In the genomic region with DNA sequence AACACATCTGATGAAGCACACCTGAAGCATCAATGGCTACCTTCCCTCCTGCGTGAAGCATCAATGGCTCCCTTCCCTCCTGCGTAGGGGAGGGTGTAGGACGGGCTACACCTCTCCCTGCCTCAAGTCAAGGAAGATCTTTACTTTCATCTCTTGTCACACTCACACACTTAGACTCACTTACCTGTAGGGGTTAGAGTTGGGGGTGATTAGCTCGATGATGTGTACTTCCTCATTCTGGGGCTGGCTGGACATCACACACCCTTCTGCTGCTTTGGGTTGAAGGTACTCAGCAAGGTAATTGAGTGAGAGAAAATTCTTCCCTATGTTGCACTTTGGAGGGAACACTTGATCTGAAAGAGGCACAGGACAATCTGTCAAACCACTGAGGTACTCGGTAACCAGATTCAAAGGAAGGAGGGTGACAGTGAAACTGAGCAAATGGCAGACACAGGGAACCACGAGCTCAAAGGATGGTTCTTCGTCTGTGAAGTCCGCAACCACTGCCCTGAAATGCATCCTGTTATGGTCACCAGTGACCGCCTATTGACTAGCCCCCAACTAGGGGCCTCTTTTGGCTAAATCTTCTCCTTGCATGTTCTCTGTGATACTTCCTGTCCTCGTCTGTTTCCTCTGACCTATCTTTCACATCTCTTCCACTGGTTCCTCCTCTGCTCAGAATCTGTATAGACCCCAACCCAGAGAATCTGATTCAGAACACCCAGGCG, we compare ENCODE assay signal across 15 cellular contexts.
DNase-seq lines count a peak whose midpoint lies in the region; ATAC-seq, FAIRE-seq and TF ChIP-seq lines count a peak whose summit lies in the region.
"Had no signal": no experiment of that assay in that cellular context is flagged by ENCODE, and none has a peak within 500 bp of the region (broad histone marks: within the 10 kb centered on the region; RNA-seq: fewer than 3 reads in every experiment).

No MANE protein-coding gene starts in this region.

- no peak for TF ChIP-seq RAD21 in HepG2 (CRISPR knock-in tag; IDR thresholded peaks at IDR 0.05)

- TF ChIP-seq POLR2A in HepG2 (IDR thresholded peaks at IDR 0.05; ENCODE audit: insufficient read depth in 1 of 2, low read depth in 2 of 2, low read length in 2 of 2) (no peak), upper lobe of left lung (IDR thresholded peaks at IDR 0.05) (no peak)

- intact Hi-C loops in HepG2 (cut with micrococcal nuclease; ENCODE audit: unreplicated experiment) (no loop called here), left ventricle myocardium inferior (cut with micrococcal nuclease) (loop anchor here (10.0 kb wide), 1 partner anchor 155 kb away; a partner anchor contains a TSS)

- no peak overlapping the region for H3K9ac ChIP-seq in HepG2 (ENCODE audit: insufficient read depth, low read depth, low read length)

- CTCF ChIA-PET in T-cell (lab: Charles Lee) = interaction anchor here in 1 of 2 donors (0.8 kb wide), 1 partner anchor 230 kb away, joined by 5 read pairs; no protein-coding TSS in a partner anchor
- CTCF ChIA-PET in HepG2 (lab: Yijun Ruan, JAX; ENCODE audit: low intra/inter-chr PET ratio, low total read pairs) = no interaction called here

- H3K4me2 ChIP-seq in HepG2 (ENCODE audit: low read depth, low read length) = no peak overlapping the region

- H3K4me3 Mint-ChIP-seq in activated T-cell treated with anti-CD3 and anti-CD28 coated beads, Interleukin-2, amount 50 U/mL, for 24 hours = no peak overlapping the region
- H3K4me3 Mint-ChIP-seq in T-cell = no peak overlapping the region
- H3K4me3 Mint-ChIP-seq: activated naive CD8-positive, alpha-beta T cell had no signal

- H3K79me2 ChIP-seq in HepG2 (ENCODE audit: insufficient read depth, low read length) = no peaks in the 10 kb centered on the region

- no peak overlapping the region for H2AFZ ChIP-seq in HepG2 (ENCODE audit: low read length)

- H3K4me1 ChIP-seq in HepG2 (ENCODE audit: insufficient read depth, low read length) (peaks cover 23% of the 10 kb centered on the region), upper lobe of left lung (peaks cover 36 to 59% (median 52%) of the 10 kb centered on the region in 4 donors), left ventricle myocardium inferior (peaks cover 76% of the 10 kb centered on the region)

- H3K36me3 Mint-ChIP-seq in activated T-cell treated with anti-CD3 and anti-CD28 coated beads, Interleukin-2, amount 50 U/mL, for 24 hours (ENCODE audit: low read depth) = peaks cover 67% of the 10 kb centered on the region
- H3K36me3 Mint-ChIP-seq in T-cell = peaks cover 72% of the 10 kb centered on the region

- H3K27ac Mint-ChIP-seq in activated T-cell treated with anti-CD3 and anti-CD28 coated beads, Interleukin-2, amount 50 U/mL, for 24 hours = peak overlapping the region; percentile 85
- H3K27ac Mint-ChIP-seq in T-cell = peak overlapping the region; percentile 44 to 72

- no TSS peak for BruUV-seq in HepG2 (replicated peaks; lab: Mats Ljungman, UMichigan)

- H3K4me1 Mint-ChIP-seq in activated T-cell treated with anti-CD3 and anti-CD28 coated beads, Interleukin-2, amount 50 U/mL, for 24 hours (ENCODE audit: low read depth) = peaks cover 54% of the 10 kb centered on the region
- peaks cover 23 to 46% (median 45%) of the 10 kb centered on the region in 3 donors for H3K4me1 Mint-ChIP-seq in T-cell

- H3K27me3 ChIP-seq in HepG2 (ENCODE audit: control insufficient read depth in 1 of 2, insufficient read depth in 2 of 2, low read length in 2 of 2) (no peaks in the 10 kb centered on the region), upper lobe of left lung (no peaks in the 10 kb centered on the region), left ventricle myocardium inferior (ENCODE audit: low read depth) (no peaks in the 10 kb centered on the region)

- no peaks in the 10 kb centered on the region for H3K9me3 Mint-ChIP-seq in activated T-cell treated with anti-CD3 and anti-CD28 coated beads, Interleukin-2, amount 50 U/mL, for 24 hours
- H3K9me3 Mint-ChIP-seq in T-cell = no peaks in the 10 kb centered on the region

- H3K27ac ChIP-seq in HepG2 (ENCODE audit: extremely low read length, insufficient read depth, low read length) = no peak overlapping the region
- peak overlapping the region in 3 of 4 donors; percentile 45 to 67 (median 48) for H3K27ac ChIP-seq in upper lobe of left lung
- H3K27ac ChIP-seq in left ventricle myocardium inferior (replicated peaks) = no peak overlapping the region

- in situ Hi-C loops in HepG2 (cut with HindIII; ENCODE audit: extremely low pct_ligation_motif_present, low pct_unique_long_range_greater_than_20kb) = no loop called here

- TF ChIP-seq CTCF in HepG2 (CRISPR knock-in tag; IDR thresholded peaks at IDR 0.05) = no peak
- TF ChIP-seq CTCF in upper lobe of left lung (IDR thresholded peaks at IDR 0.05) = no peak
- no peak for TF ChIP-seq CTCF in left ventricle myocardium inferior (IDR thresholded peaks at IDR 0.05; ENCODE audit: borderline replicate concordance)

- H4K20me1 ChIP-seq in HepG2 (ENCODE audit: insufficient read depth, low read length) = no peaks in the 10 kb centered on the region; the same call in 1 of the 2 replicates

- FAIRE-seq in HepG2 (lab: Jason Lieb, UNC) = no peak

- 95% methylated on average over 11 of the region's 11 CpGs for WGBS in HepG2 (ENCODE audit: low lambda C conversion rate)
- 79 to 82% methylated on average over 11 of the region's 11 CpGs for WGBS in upper lobe of left lung, 2 donors

- no peak for DNase-seq in activated T-cell treated with anti-CD3 and anti-CD28 coated beads, Interleukin-2, amount 50 U/mL, for 24 hours
- no peak for DNase-seq in activated T-cell treated with anti-CD3 and anti-CD28 coated beads, Interleukin-2, amount 50 U/mL, for 48 hours
- no peak for DNase-seq in T-cell
- DNase-seq in HepG2 (ENCODE audit: low spot score) = no peak
- no peak for DNase-seq in upper lobe of left lung
- no peak for DNase-seq in left ventricle myocardium inferior
- no peak for DNase-seq in cerebellar nuclear complex (lab: John Stamatoyannopoulos, UW)
- DNase-seq: left ventricle myocardium superior, NCI-H187 treated with DMSO at 0.1 percent for 48 hours, NCI-H748 treated with DMSO at 0.1 percent for 48 hours, nucleus accumbens, T1000 had no signal

- no peaks in the 10 kb centered on the region for H3K27me3 Mint-ChIP-seq in activated T-cell treated with anti-CD3 and anti-CD28 coated beads, Interleukin-2, amount 50 U/mL, for 24 hours
- H3K27me3 Mint-ChIP-seq in T-cell = no peaks in the 10 kb centered on the region
- H3K27me3 Mint-ChIP-seq: activated naive CD8-positive, alpha-beta T cell had no signal

- H3K36me3 ChIP-seq in HepG2 (replicated peaks in 1 of 2; ENCODE audit: control insufficient read depth in 1 of 2, insufficient read depth in 2 of 2, low read length in 2 of 2) (peaks cover 30 to 96% of the 10 kb centered on the region in 2 experiments), upper lobe of left lung (peaks cover 0 to 40% (median 4%) of the 10 kb centered on the region in 4 donors), left ventricle myocardium inferior (peaks cover 7% of the 10 kb centered on the region)

- POLR2A ChIA-PET in T-cell (lab: Charles Lee) (interaction anchor here in 1 of 2 donors (0.5 kb wide), 1 partner anchor 24 kb away, joined by 3 read pairs; no protein-coding TSS in a partner anchor), HepG2 (lab: Yijun Ruan, JAX) (no interaction called here)

- H3K4me3 ChIP-seq in HepG2 (replicated peaks in 1 of 3; ENCODE audit: insufficient read depth in 1 of 3, low read depth in 2 of 3, low read length in 3 of 3) (no peak overlapping the region), upper lobe of left lung (no peak overlapping the region), left ventricle myocardium inferior (no peak overlapping the region)
- H3K4me3 ChIP-seq: skin epidermis had no signal

- TF ChIP-seq EP300 in HepG2 (IDR thresholded peaks at IDR 0.05; ENCODE audit: low read depth in 2 of 2, low read length in 2 of 2) = no peak
- TF ChIP-seq EP300 in HepG2 (CRISPR knock-in tag; IDR thresholded peaks at IDR 0.05; ENCODE audit: borderline replicate concordance) = no peak
- no peak for TF ChIP-seq EP300 in upper lobe of left lung (IDR thresholded peaks at IDR 0.05)

- no peaks in the 10 kb centered on the region for H3K9me3 ChIP-seq in HepG2 (ENCODE audit: low read length)
- no peaks in the 10 kb centered on the region for H3K9me3 ChIP-seq in upper lobe of left lung
- H3K9me3 ChIP-seq in left ventricle myocardium inferior (replicated peaks) = no peaks in the 10 kb centered on the region

- peak in 1 of 4 experiments; percentile 33 for ATAC-seq in T-cell (replicated peaks in 1 of 4)
- ATAC-seq in HepG2 = no peak
- ATAC-seq in upper lobe of left lung (ENCODE audit: low FRiP score in 2 of 2) = no peak
- no peak for ATAC-seq in GM19324 (IDR thresholded peaks at IDR 0.05; ENCODE audit: low FRiP score, unreplicated experiment)

TF ChIP-seq in HepG2, 621 proteins besides CTCF, POLR2A, EP300 and RAD21:
- peak; percentile 42 for TF ChIP-seq AGO2 (optimal IDR thresholded peaks at IDR 0.05; ENCODE audit: low read depth, low read length)
- no peak for TF ChIP-seq CBX2 (IDR thresholded peaks at IDR 0.05; ENCODE audit: low read depth, low read length)
- TF ChIP-seq CBX2 (CRISPR knock-in tag; IDR thresholded peaks at IDR 0.05; ENCODE audit: low read depth) = no peak

Comparison
In these comparisons a context has a peak if more than half of its experiments do, and no peak if none do; other contexts are left out.
1. H3K27ac ChIP-seq: peak in upper lobe of left lung (3 of 4); none in HepG2 (single experiment) and left ventricle myocardium inferior (single experiment).